ENCODE assay signal across 8 cellular contexts in genomic region chr14:52706724-52707706, GRCh38. TPM values are rescaled to one million over a fixed set of nuclear protein-coding genes. Genes with fewer than 3 reads are reported as not detected.
DNase-seq lines count a peak whose midpoint lies in the region; ATAC-seq and TF ChIP-seq lines count a peak whose summit lies in the region.

PSMC6 (plus strand) TSS chr14:52707200; CDS start chr14:52707220, 20 bp downstream.

- WGBS in adipose tissue, 3 donors, result 0% methylated on average over 40 to 43 of the region's 43 CpGs
- 0 to 1% (median 0%) methylated on average over 33 to 43 of the region's 43 CpGs for WGBS in heart left ventricle, 4 donors

- H3K27me3 Mint-ChIP-seq in T-cell (no peaks in the 10 kb centered on the region), progenitor cell of endocrine pancreas (no peaks in the 10 kb centered on the region)

- peak within 1 kb of the TSS; percentile 98 to 100 (median 99) for H3K4me3 Mint-ChIP-seq in T-cell
- H3K4me3 Mint-ChIP-seq in progenitor cell of endocrine pancreas (ENCODE audit: low read depth), result peak within 1 kb of the TSS; percentile 100

- CTCF ChIA-PET in T-cell (lab: Charles Lee), result no interaction called here

- TF ChIP-seq CTCF in GM13977 (IDR thresholded peaks at IDR 0.05; ENCODE audit: extremely low read depth, insufficient read depth, missing control alignments) (no peak), heart left ventricle (IDR thresholded peaks at IDR 0.05) (no peak), progenitor cell of endocrine pancreas (IDR thresholded peaks at IDR 0.05; ENCODE audit: unreplicated experiment) (no peak), upper lobe of right lung (IDR thresholded peaks at IDR 0.05) (no peak)

- no peaks in the 10 kb centered on the region for H3K27me3 ChIP-seq in heart left ventricle
- H3K27me3 ChIP-seq in upper lobe of right lung, result no peaks in the 10 kb centered on the region

- H3K9me3 Mint-ChIP-seq in T-cell (no peaks in the 10 kb centered on the region), progenitor cell of endocrine pancreas (ENCODE audit: low read depth) (peaks cover 4% of the 10 kb centered on the region)

- H3K4me1 Mint-ChIP-seq in T-cell (peaks cover 37 to 52% (median 50%) of the 10 kb centered on the region in 3 donors), progenitor cell of endocrine pancreas (ENCODE audit: low read depth) (peaks cover 18% of the 10 kb centered on the region)

- DNase-seq in GM13977 (ENCODE audit: low spot score) (peak; percentile 90), NCI-H146 (lab: John Stamatoyannopoulos, UW) (peak; percentile 95), T-cell (peak; percentile 86 to 98 (median 94)), heart left ventricle (peak; percentile 96 to 97 (median 96)), progenitor cell of endocrine pancreas (ENCODE audit: low spot score, unreplicated experiment) (peak; percentile 88), upper lobe of right lung (peak; percentile 97)

- in situ Hi-C loops in GM13977 (cut with MboI; ENCODE audit: low pct_unique_long_range_greater_than_20kb, low sequenced_read_pairs, unreplicated experiment), result no loop called here

- POLR2A ChIA-PET in T-cell (lab: Charles Lee), result interaction anchor here (0.9 to 1.0 kb wide), 2 partner anchors 35 kb away, joined by 3 to 9 read pairs; no protein-coding TSS in a partner anchor

- ATAC-seq in HG02870 (IDR thresholded peaks at IDR 0.05; ENCODE audit: unreplicated experiment) (peak; percentile 97), T-cell (replicated peaks in 1 of 4) (peak; percentile 98 to 99 (median 98)), heart left ventricle (peak; percentile 99 to 100 (median 100)), upper lobe of right lung (peak; percentile 100)

- peaks cover 0 to 40% (median 35%) of the 10 kb centered on the region in 9 donors for H3K36me3 ChIP-seq in heart left ventricle
- H3K36me3 ChIP-seq in upper lobe of right lung, result peaks cover 36% of the 10 kb centered on the region

- intact Hi-C loops in heart left ventricle (cut with DNase I), result loop anchor here in 5 of 10 donors (2.0 to 10.0 kb wide), 7 partner anchors 22 to 642 kb away; partner anchors contain the start of genes GPR137C (in 3 of the 5), TXNDC16 (in 3 of the 5), DDHD1 (in 1 of the 5) and FERMT2 (in 1 of the 5)
- intact Hi-C loops in upper lobe of right lung (cut with DNase I), result no loop called here

- H3K4me1 ChIP-seq in heart left ventricle, result peaks cover 0 to 43% (median 20%) of the 10 kb centered on the region in 12 donors
- H3K4me1 ChIP-seq in upper lobe of right lung, result peaks cover 18% of the 10 kb centered on the region

- peak in 1 of 2 donors; percentile 58 for TF ChIP-seq POLR2A in heart left ventricle (IDR thresholded peaks at IDR 0.05)

- peaks cover 27% of the 10 kb centered on the region for H3K36me3 Mint-ChIP-seq in T-cell
- H3K36me3 Mint-ChIP-seq in progenitor cell of endocrine pancreas (ENCODE audit: insufficient read depth), result peaks cover 17% of the 10 kb centered on the region

- H3K27ac Mint-ChIP-seq in T-cell (peak within 1 kb of the TSS; percentile 98 to 99), progenitor cell of endocrine pancreas (peak within 1 kb of the TSS; percentile 99)

- H3K4me3 ChIP-seq in heart left ventricle (peak within 1 kb of the TSS; percentile 61 to 91 (median 80)), upper lobe of right lung (peak within 1 kb of the TSS; percentile 79)

- H3K9me3 ChIP-seq in heart left ventricle (no peaks in the 10 kb centered on the region), upper lobe of right lung (no peaks in the 10 kb centered on the region)

- H3K27ac ChIP-seq in adipose tissue (ENCODE audit: low read depth, low read length) (peak within 1 kb of the TSS; percentile 82), heart left ventricle (peak within 1 kb of the TSS; percentile 68 to 93 (median 90)), upper lobe of right lung (peak within 1 kb of the TSS; percentile 90)

RNA-seq across cellular contexts. Expression of gene PSMC6, which starts in this region (rescaled TPM):
- total RNA-seq in T-cell, result 100 to 1,000 TPM in 2 of 5 donors, 10 to 100 TPM in 3; 71.4 to 103 (median 74.9) TPM
- polyA plus RNA-seq in adipose tissue, result 10 to 100 TPM; 40.4 to 66.6 (median 53.8) TPM
- 10 to 100 TPM; 74.3 to 90.7 (median 81.4) TPM for total RNA-seq in heart left ventricle
- 100 to 1,000 TPM in 1 of 2 donors, 10 to 100 TPM in 1; 84.4 to 141 TPM for polyA plus RNA-seq in heart left ventricle
- total RNA-seq in progenitor cell of endocrine pancreas, result 113 and 119 TPM in 2 replicates
- 61.5 TPM for total RNA-seq in upper lobe of right lung

Comparison
In these comparisons a context has a peak if more than half of its experiments do, and no peak if none do; other contexts are left out.
1. Peak in every context shown above with its lines: DNase-seq, ATAC-seq, H3K4me3 ChIP-seq and H3K27ac ChIP-seq.